Comparison of ENCODE assay signal across 8 cellular contexts in the genomic region with DNA sequence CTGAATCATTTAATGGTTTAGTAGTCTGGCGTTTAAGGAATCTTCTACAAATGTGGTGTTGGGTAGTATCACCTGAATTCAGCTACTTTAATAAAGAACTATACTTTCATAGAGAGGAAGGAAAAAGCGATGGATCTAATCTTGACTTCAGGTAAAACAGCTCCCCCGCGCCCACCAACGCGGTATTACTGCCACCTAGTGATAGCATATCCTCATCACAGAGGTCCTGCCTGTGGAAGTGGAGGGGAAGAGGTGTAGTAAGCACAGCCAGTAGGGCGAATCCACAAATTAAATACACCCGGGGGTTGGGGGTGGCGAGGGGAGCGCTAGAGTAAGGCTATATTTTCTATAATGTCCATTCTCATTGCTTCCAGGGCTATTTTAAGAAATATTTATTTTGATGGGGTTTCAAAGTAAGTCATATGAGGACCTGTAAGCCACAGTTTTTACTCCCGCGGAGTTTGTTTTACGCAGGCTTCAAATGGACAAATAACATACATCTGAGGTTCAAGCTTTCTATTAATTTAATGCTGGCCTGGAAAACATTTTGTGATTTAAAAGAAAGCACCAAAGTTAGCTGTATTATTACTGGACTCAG. TPM values are rescaled to one million over a fixed set of nuclear protein-coding genes. Genes with fewer than 3 reads are reported as not detected.
DNase-seq lines count a peak whose midpoint lies in the region; ATAC-seq and TF ChIP-seq lines count a peak whose summit lies in the region.

No MANE protein-coding gene starts in this region.

- H3K4me3 ChIP-seq in epithelial cell of esophagus (ENCODE audit: low read length) (no peak overlapping the region), neural progenitor cell (no peak overlapping the region)

- TF ChIP-seq CTCF in epithelial cell of esophagus (IDR thresholded peaks at IDR 0.05; ENCODE audit: insufficient read depth, low read depth, low read length, missing control alignments) (peak; percentile 84), neural progenitor cell (IDR thresholded peaks at IDR 0.05) (peak; percentile 87), type B pancreatic cell (conservative IDR thresholded peaks at IDR 0.05) (peak; percentile 84)

- H3K9me3 Mint-ChIP-seq in neural progenitor cell: no peaks in the 10 kb centered on the region
- no peaks in the 10 kb centered on the region for H3K9me3 Mint-ChIP-seq in type B pancreatic cell

- no peak overlapping the region for H3K4me2 ChIP-seq in neural progenitor cell

- H3K4me3 Mint-ChIP-seq in neural progenitor cell (no peak overlapping the region), type B pancreatic cell (no peak overlapping the region)

- H3F3A ChIP-seq in neural progenitor cell (ENCODE audit: low read depth): no peaks in the 10 kb centered on the region

- peak overlapping the region; percentile 43 for H2AFZ ChIP-seq in neural progenitor cell (replicated peaks)

- H3K27me3 Mint-ChIP-seq in neural progenitor cell (ENCODE audit: insufficient read depth, low read depth): peaks cover 11% of the 10 kb centered on the region
- H3K27me3 Mint-ChIP-seq in type B pancreatic cell: peaks cover 5% of the 10 kb centered on the region

- H3K79me2 ChIP-seq in neural progenitor cell (ENCODE audit: low read depth): no peaks in the 10 kb centered on the region

- H3K27ac Mint-ChIP-seq in neural progenitor cell (no peak overlapping the region), type B pancreatic cell (peak overlapping the region; percentile 23)

- DNase-seq in Ammon's horn (ENCODE audit: low spot score) (peak; percentile 24), NCI-H82 treated with DMSO at 0.1 percent for 48 hours (lab: John Stamatoyannopoulos, UW; ENCODE audit: unreplicated experiment) (peak; percentile 8), epithelial cell of esophagus (ENCODE audit: low read depth) (peak; percentile 77), neural progenitor cell (ENCODE audit: low spot score) (peak; percentile 76), type B pancreatic cell (ENCODE audit: extremely low spot score, unreplicated experiment) (no peak)
- peak; percentile 83 for DNase-seq in activated CD8-positive, alpha-beta memory T cell treated with anti-CD3 and anti-CD28 coated beads for 24 hours

- peaks cover 9% of the 10 kb centered on the region for H3K4me1 ChIP-seq in neural progenitor cell

- H4K20me1 ChIP-seq in neural progenitor cell (ENCODE audit: low read depth): no peaks in the 10 kb centered on the region

- ATAC-seq in GM18907 (IDR thresholded peaks at IDR 0.05; ENCODE audit: unreplicated experiment): peak; percentile 86
- ATAC-seq in HG03066 (IDR thresholded peaks at IDR 0.05; ENCODE audit: low read depth, unreplicated experiment): peak; percentile 95

- no peaks in the 10 kb centered on the region for H3K36me3 ChIP-seq in neural progenitor cell

- H3K9me3 ChIP-seq in neural progenitor cell (ENCODE audit: low read depth): no peaks in the 10 kb centered on the region

- H3K36me3 Mint-ChIP-seq in neural progenitor cell: no peaks in the 10 kb centered on the region
- H3K36me3 Mint-ChIP-seq in type B pancreatic cell: no peaks in the 10 kb centered on the region

- no peak overlapping the region for H3K9ac ChIP-seq in neural progenitor cell

- no peaks in the 10 kb centered on the region for H3K27me3 ChIP-seq in neural progenitor cell

- peaks cover 3% of the 10 kb centered on the region for H3K4me1 Mint-ChIP-seq in neural progenitor cell
- no peaks in the 10 kb centered on the region for H3K4me1 Mint-ChIP-seq in type B pancreatic cell (ENCODE audit: unreplicated experiment)

- H3K27ac ChIP-seq in neural progenitor cell: no peak overlapping the region

RNA-seq across cellular contexts. Expression of gene DAPP1, which starts 8.3 kb away (rescaled TPM):
- total RNA-seq in neural progenitor cell (ENCODE audit: low replicate concordance) (not detected in 2 replicates), type B pancreatic cell (ENCODE audit: low replicate concordance) (10.6 and 41.8 TPM in 2 replicates)

Comparison
In these comparisons a context has a peak if more than half of its experiments do, and no peak if none do; other contexts are left out.
1. RNA of gene DAPP1, which starts 8.3 kb away (total RNA-seq): 10.6 to 41.8 TPM in type B pancreatic cell; not detected in neural progenitor cell; every median in the first group is over 10 times any median in the second.
2. Peak in every context shown above with its lines, with median percentiles within 50 percentile points of each other: CTCF ChIP-seq.